Comparison of ENCODE assay signal across 37 cellular contexts in genomic region chr6:6025736-6026135, GRCh38. TPM values are rescaled to one million over a fixed set of nuclear protein-coding genes. Genes with fewer than 3 reads are reported as not detected.
"Had no signal": no experiment of that assay in that cellular context is flagged by ENCODE, and none has a peak within 500 bp of the region (broad histone marks: within the 10 kb centered on the region; RNA-seq: fewer than 3 reads in every experiment).

No MANE protein-coding gene starts in this region.

- ATAC-seq: activated CD8-positive, alpha-beta memory T cell treated with anti-CD3 and anti-CD28 coated beads, Interleukin-2, amount 10 ng/mL, durations not matched to agents 7 days and 5 days; activated CD8-positive, alpha-beta T cell treated with anti-CD3 and anti-CD28 coated beads for 36 hours; activated naive CD8-positive, alpha-beta T cell treated with anti-CD3 and anti-CD28 coated beads, Interleukin-2, amount 50 U/mL, for 24 hours had no signal

- H3K27me3 ChIP-seq: ascending aorta, cardiac muscle cell had no signal

- DNase-seq: activated B cell treated with CpG ODN at 0.5 μM for 24 hours; activated CD4-positive, alpha-beta memory T cell treated with anti-CD3 and anti-CD28 coated beads for 36 hours; activated CD4-positive, alpha-beta T cell treated with anti-CD3 and anti-CD28 coated beads for 4 hours; activated CD4-positive, alpha-beta T cell treated with anti-CD3 and anti-CD28 coated beads, Interleukin-2, amount 10 ng/mL, durations not matched to agents 24 days and 14 days; activated CD4-positive, alpha-beta T cell treated with anti-CD3 and anti-CD28 coated beads, Interleukin-2, amount 50 U/mL, for 1 hour; activated CD4-positive, alpha-beta T cell treated with anti-CD3 and anti-CD28 coated beads, Interleukin-2, amount 50 U/mL, for 4 hours; activated CD4-positive, CD25-positive, alpha-beta regulatory T cell treated with anti-CD3 and anti-CD28 coated beads, Interleukin-2, amount 50 U/mL, for 72 hours; activated CD8-positive, alpha-beta memory T cell treated with anti-CD3 and anti-CD28 coated beads, Interleukin-2, amount 10 ng/mL, durations not matched to agents 7 days and 5 days; activated CD8-positive, alpha-beta memory T cell treated with anti-CD3 and anti-CD28 coated beads, Interleukin-2, amount 50 U/mL, for 48 hours; activated CD8-positive, alpha-beta T cell treated with anti-CD3 and anti-CD28 coated beads for 36 hours; activated effector memory CD4-positive, alpha-beta T cell treated with Interleukin-2 at 50 U/mL for 16 hours; activated gamma-delta T cell; activated naive CD4-positive, alpha-beta T cell treated with anti-CD3 and anti-CD28 coated beads, Interleukin-2, amount 10 ng/mL, durations not matched to agents 7 days and 5 days; activated naive CD4-positive, alpha-beta T cell treated with Interleukin-2 at 50 U/mL for 16 hours; activated naive CD8-positive, alpha-beta T cell treated with anti-CD3 and anti-CD28 coated beads, Interleukin-2, amount 10 ng/mL, durations not matched to agents 7 days and 5 days; activated naive CD8-positive, alpha-beta T cell treated with anti-CD3 and anti-CD28 coated beads, Interleukin-2, amount 50 U/mL, for 24 hours; activated T-cell treated with anti-CD3 and anti-CD28 coated beads, Interleukin-2, amount 50 U/mL, for 24 hours; activated T-cell treated with anti-CD3 and anti-CD28 coated beads, Interleukin-2, amount 50 U/mL, for 48 hours; amygdala; anterior cingulate cortex; caudate nucleus; SW 1271; T-helper 1 cell; T-helper 2 cell; T-helper 9 cell had no signal

- H3K36me3 Mint-ChIP-seq: activated CD4-positive, alpha-beta memory T cell treated with anti-CD3 and anti-CD28 coated beads for 36 hours; activated CD8-positive, alpha-beta memory T cell treated with anti-CD3 and anti-CD28 coated beads, Interleukin-2, amount 10 ng/mL, durations not matched to agents 7 days and 5 days; activated naive CD4-positive, alpha-beta T cell treated with anti-CD3 and anti-CD28 coated beads, Interleukin-2, amount 10 ng/mL, durations not matched to agents 7 days and 5 days; activated naive CD4-positive, alpha-beta T cell treated with anti-CD3 and anti-CD28 coated beads, Interleukin-2, amount 50 U/mL, for 24 hours; activated naive CD8-positive, alpha-beta T cell; activated naive CD8-positive, alpha-beta T cell treated with anti-CD3 and anti-CD28 coated beads, Interleukin-2, amount 10 ng/mL, durations not matched to agents 7 days and 5 days; brain had no signal

- H3K4me1 Mint-ChIP-seq: activated B cell treated with CpG ODN at 0.5 μM for 24 hours; activated CD4-positive, alpha-beta T cell treated with anti-CD3 and anti-CD28 coated beads, Interleukin-2, amount 10 ng/mL, durations not matched to agents 24 days and 14 days; activated CD8-positive, alpha-beta memory T cell treated with anti-CD3 and anti-CD28 coated beads, Interleukin-2, amount 10 ng/mL, durations not matched to agents 7 days and 5 days; activated naive CD4-positive, alpha-beta T cell treated with anti-CD3 and anti-CD28 coated beads, Interleukin-2, amount 10 ng/mL, durations not matched to agents 7 days and 5 days; activated naive CD4-positive, alpha-beta T cell treated with anti-CD3 and anti-CD28 coated beads, Interleukin-2, amount 50 U/mL, for 24 hours; activated naive CD8-positive, alpha-beta T cell treated with anti-CD3 and anti-CD28 coated beads, Interleukin-2, amount 10 ng/mL, durations not matched to agents 7 days and 5 days; activated naive CD8-positive, alpha-beta T cell treated with anti-CD3 and anti-CD28 coated beads, Interleukin-2, amount 50 U/mL, for 24 hours; brain; central memory CD8-positive, alpha-beta T cell had no signal

- H3K4me3 Mint-ChIP-seq: activated B cell treated with CpG ODN at 0.5 μM for 24 hours; activated CD4-positive, alpha-beta memory T cell treated with anti-CD3 and anti-CD28 coated beads for 36 hours; activated CD4-positive, alpha-beta T cell treated with anti-CD3 and anti-CD28 coated beads, Interleukin-2, amount 10 ng/mL, durations not matched to agents 24 days and 14 days; activated CD8-positive, alpha-beta memory T cell treated with anti-CD3 and anti-CD28 coated beads, Interleukin-2, amount 10 ng/mL, durations not matched to agents 7 days and 5 days; activated CD8-positive, alpha-beta T cell treated with anti-CD3 and anti-CD28 coated beads for 36 hours; activated naive CD4-positive, alpha-beta T cell treated with anti-CD3 and anti-CD28 coated beads, Interleukin-2, amount 10 ng/mL, durations not matched to agents 7 days and 5 days; activated naive CD4-positive, alpha-beta T cell treated with anti-CD3 and anti-CD28 coated beads, Interleukin-2, amount 50 U/mL, for 24 hours; activated naive CD8-positive, alpha-beta T cell; activated naive CD8-positive, alpha-beta T cell treated with anti-CD3 and anti-CD28 coated beads, Interleukin-2, amount 10 ng/mL, durations not matched to agents 7 days and 5 days; activated naive CD8-positive, alpha-beta T cell treated with anti-CD3 and anti-CD28 coated beads, Interleukin-2, amount 50 U/mL, for 24 hours; activated T-cell treated with anti-CD3 and anti-CD28 coated beads, Interleukin-2, amount 50 U/mL, for 24 hours; brain; central memory CD8-positive, alpha-beta T cell; T-helper 1 cell treated with Interleukin-12 subunit alpha and Interleukin-12 subunit beta and Interleukin-4 antibody, amounts not matched to agents 30 μg/mL and 1 μg/mL, for 36 hours; T-helper 2 cell treated with Interferon-gamma antibody and Interleukin-4, amounts not matched to agents 5 μg/mL and 100 μg/mL, for 36 hours had no signal

- H3K36me3 ChIP-seq: ascending aorta, cardiac muscle cell had no signal

- H3K27ac Mint-ChIP-seq: activated B cell treated with CpG ODN at 0.5 μM for 24 hours; activated CD4-positive, alpha-beta memory T cell treated with anti-CD3 and anti-CD28 coated beads for 36 hours; activated CD4-positive, alpha-beta T cell treated with anti-CD3 and anti-CD28 coated beads, Interleukin-2, amount 10 ng/mL, durations not matched to agents 24 days and 14 days; activated CD8-positive, alpha-beta memory T cell treated with anti-CD3 and anti-CD28 coated beads, Interleukin-2, amount 10 ng/mL, durations not matched to agents 7 days and 5 days; activated CD8-positive, alpha-beta T cell treated with anti-CD3 and anti-CD28 coated beads for 36 hours; activated naive CD4-positive, alpha-beta T cell treated with anti-CD3 and anti-CD28 coated beads, Interleukin-2, amount 10 ng/mL, durations not matched to agents 7 days and 5 days; activated naive CD4-positive, alpha-beta T cell treated with anti-CD3 and anti-CD28 coated beads, Interleukin-2, amount 50 U/mL, for 24 hours; activated naive CD8-positive, alpha-beta T cell; activated naive CD8-positive, alpha-beta T cell treated with anti-CD3 and anti-CD28 coated beads, Interleukin-2, amount 10 ng/mL, durations not matched to agents 7 days and 5 days; activated T-cell treated with anti-CD3 and anti-CD28 coated beads, Interleukin-2, amount 50 U/mL, for 24 hours; activated T-helper 2 cell treated with anti-CD3 and anti-CD28 coated beads, Interferon-gamma antibody, Interleukin-2, Interleukin-4, amounts not matched to agents 10 μg/mL and 5 μg/mL and 100 μg/mL, durations not matched to agents 14 hours and 24 hours and 36 hours; brain; T-helper 1 cell treated with Interleukin-12 subunit alpha and Interleukin-12 subunit beta and Interleukin-4 antibody, amounts not matched to agents 30 μg/mL and 1 μg/mL, for 36 hours; T-helper 2 cell treated with Interferon-gamma antibody and Interleukin-4, amounts not matched to agents 5 μg/mL and 100 μg/mL, for 36 hours had no signal

- H3K9me3 ChIP-seq: ascending aorta had no signal

- H3K4me1 ChIP-seq: ascending aorta had no signal

- H3K4me3 ChIP-seq: ascending aorta, cardiac muscle cell had no signal

- FAIRE-seq: TTC549 had no signal

- H3K27ac ChIP-seq: ascending aorta, cardiac muscle cell, VCaP had no signal

- H3K9me3 Mint-ChIP-seq: activated B cell treated with CpG ODN at 0.5 μM for 24 hours; activated CD4-positive, alpha-beta memory T cell treated with anti-CD3 and anti-CD28 coated beads for 36 hours; activated CD4-positive, alpha-beta T cell treated with anti-CD3 and anti-CD28 coated beads, Interleukin-2, amount 10 ng/mL, durations not matched to agents 24 days and 14 days; activated CD8-positive, alpha-beta T cell treated with anti-CD3 and anti-CD28 coated beads for 36 hours; activated naive CD4-positive, alpha-beta T cell treated with anti-CD3 and anti-CD28 coated beads, Interleukin-2, amount 10 ng/mL, durations not matched to agents 7 days and 5 days; activated naive CD4-positive, alpha-beta T cell treated with anti-CD3 and anti-CD28 coated beads, Interleukin-2, amount 50 U/mL, for 24 hours; activated naive CD8-positive, alpha-beta T cell treated with anti-CD3 and anti-CD28 coated beads, Interleukin-2, amount 10 ng/mL, durations not matched to agents 7 days and 5 days; activated naive CD8-positive, alpha-beta T cell treated with anti-CD3 and anti-CD28 coated beads, Interleukin-2, amount 50 U/mL, for 24 hours; activated T-cell treated with anti-CD3 and anti-CD28 coated beads, Interleukin-2, amount 50 U/mL, for 24 hours; activated T-helper 2 cell treated with anti-CD3 and anti-CD28 coated beads, Interferon-gamma antibody, Interleukin-2, Interleukin-4, amounts not matched to agents 10 μg/mL and 5 μg/mL and 100 μg/mL, durations not matched to agents 14 hours and 24 hours and 36 hours; central memory CD8-positive, alpha-beta T cell; T-helper 1 cell treated with Interleukin-12 subunit alpha and Interleukin-12 subunit beta and Interleukin-4 antibody, amounts not matched to agents 30 μg/mL and 1 μg/mL, for 36 hours; T-helper 2 cell treated with Interferon-gamma antibody and Interleukin-4, amounts not matched to agents 5 μg/mL and 100 μg/mL, for 36 hours had no signal

RNA-seq across cellular contexts. Expression of gene NRN1, which starts 19.0 kb away (rescaled TPM):
- total RNA-seq: activated B cell treated with CpG ODN at 0.5 μM for 24 hours, bronchial epithelial cell had no signal
